Comparison of ENCODE assay signal across 1 cellular context in the genomic region with DNA sequence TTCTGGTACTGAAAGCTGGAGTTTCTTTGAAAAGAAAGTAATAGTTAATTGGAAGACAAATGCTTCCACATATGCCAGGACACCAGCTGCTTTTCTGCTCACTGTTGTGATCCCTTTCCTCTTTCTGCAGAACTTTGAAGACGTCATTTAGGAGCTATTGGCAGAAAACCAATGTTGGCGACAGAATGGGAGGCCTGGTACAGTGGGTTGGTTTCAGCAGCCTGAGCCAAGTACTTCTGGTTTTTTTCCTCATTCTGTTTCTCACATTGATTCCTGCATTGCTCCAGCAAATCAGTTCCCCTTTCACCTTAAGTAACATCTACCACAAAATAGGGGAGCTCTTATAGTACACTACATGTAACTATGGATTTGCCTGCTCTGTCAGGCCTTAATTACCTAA.
TF ChIP-seq lines count a peak whose summit lies in the region.

No MANE protein-coding gene starts in this region.

TF ChIP-seq in IMR-90, 13 proteins besides CTCF, POLR2A, EP300 and RAD21 (continued from another document):
- no peak for TF ChIP-seq CHD1 (IDR thresholded peaks at IDR 0.05; ENCODE audit: low read depth, low read length)
- TF ChIP-seq BHLHE40 (IDR thresholded peaks at IDR 0.05; ENCODE audit: low read depth, low read length), result no peak
- no peak for TF ChIP-seq FOS (IDR thresholded peaks at IDR 0.05; ENCODE audit: low read depth, low read length)
- TF ChIP-seq SMC3 (IDR thresholded peaks at IDR 0.05; ENCODE audit: low read depth, low read length), result no peak
- no peak for TF ChIP-seq CEBPB (IDR thresholded peaks at IDR 0.05; ENCODE audit: low read depth, low read length)
- TF ChIP-seq, protein P1, sequence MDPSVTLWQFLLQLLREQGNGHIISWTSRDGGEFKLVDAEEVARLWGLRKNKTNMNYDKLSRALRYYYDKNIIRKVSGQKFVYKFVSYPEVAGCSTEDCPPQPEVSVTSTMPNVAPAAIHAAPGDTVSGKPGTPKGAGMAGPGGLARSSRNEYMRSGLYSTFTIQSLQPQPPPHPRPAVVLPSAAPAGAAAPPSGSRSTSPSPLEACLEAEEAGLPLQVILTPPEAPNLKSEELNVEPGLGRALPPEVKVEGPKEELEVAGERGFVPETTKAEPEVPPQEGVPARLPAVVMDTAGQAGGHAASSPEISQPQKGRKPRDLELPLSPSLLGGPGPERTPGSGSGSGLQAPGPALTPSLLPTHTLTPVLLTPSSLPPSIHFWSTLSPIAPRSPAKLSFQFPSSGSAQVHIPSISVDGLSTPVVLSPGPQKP (IDR thresholded peaks at IDR 0.05; ENCODE audit: borderline replicate concordance, low read depth, low read length), result no peak
- TF ChIP-seq MXI1 (IDR thresholded peaks at IDR 0.05; ENCODE audit: borderline replicate concordance, low read depth, low read length), result no peak
- TF ChIP-seq RFX5 (IDR thresholded peaks at IDR 0.05; ENCODE audit: low read depth, low read length), result no peak
- TF ChIP-seq RCOR1 (IDR thresholded peaks at IDR 0.05; ENCODE audit: insufficient replicate concordance, low read length), result no peak
- no peak for TF ChIP-seq MAZ (IDR thresholded peaks at IDR 0.05; ENCODE audit: borderline replicate concordance, low read depth, low read length)
- no peak for TF ChIP-seq NFE2L2 (IDR thresholded peaks at IDR 0.05; ENCODE audit: low read depth, low read length)
- TF ChIP-seq MAFK (IDR thresholded peaks at IDR 0.05; ENCODE audit: low read depth, low read length), result no peak
